ENCODE assay signal across 10 cellular contexts in the genomic region with DNA sequence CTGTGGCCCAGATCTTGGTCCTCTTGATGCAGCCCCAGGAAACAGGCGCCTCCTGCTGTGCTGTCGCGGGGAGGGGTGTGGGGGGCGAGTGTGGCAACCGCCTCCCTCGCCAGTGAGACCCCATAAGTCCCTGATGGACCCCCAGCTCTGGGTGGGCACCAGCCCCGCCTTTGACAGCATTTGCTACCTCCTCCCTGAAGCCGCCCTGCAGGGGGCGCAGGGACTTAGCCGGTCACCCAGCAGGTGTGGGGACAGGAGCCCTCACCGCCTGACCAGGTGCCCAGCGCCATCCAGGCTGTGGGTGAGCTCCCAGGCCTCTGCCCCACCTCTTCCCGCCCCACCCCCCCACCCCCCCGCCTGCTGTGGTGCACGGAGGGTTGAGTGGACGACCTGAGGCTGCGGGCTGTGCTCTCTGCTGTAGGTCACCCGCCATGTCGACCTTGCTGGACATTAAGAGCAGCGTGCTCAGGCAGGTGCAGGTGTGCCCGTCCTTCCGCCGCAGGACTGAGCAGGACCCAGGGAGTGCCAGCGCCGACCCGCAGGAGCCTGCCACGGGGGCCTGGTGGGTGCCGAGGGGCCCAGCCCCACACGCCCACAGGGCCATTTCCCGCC. TPM values are rescaled to one million over a fixed set of nuclear protein-coding genes. Genes with fewer than 3 reads are reported as not detected.
DNase-seq lines count a peak whose midpoint lies in the region; ATAC-seq and TF ChIP-seq lines count a peak whose summit lies in the region.
"Had no signal": no experiment of that assay in that cellular context is flagged by ENCODE, and none has a peak within 500 bp of the region (broad histone marks: within the 10 kb centered on the region; RNA-seq: fewer than 3 reads in every experiment).

No MANE protein-coding gene starts in this region.

- H2AFZ ChIP-seq in PC-3 (ENCODE audit: low read length) = no peak overlapping the region

- H3K9me3 ChIP-seq in PC-3 (ENCODE audit: low read length) = no peaks in the 10 kb centered on the region

- DNase-seq in stimulated activated CD4-positive, alpha-beta T cell treated with anti-CD3 and anti-CD28 coated beads, Interleukin-4, amount 100 ng/mL, for 1 hour = peak; percentile 34
- DNase-seq in stimulated activated CD4-positive, alpha-beta T cell treated with anti-CD3 and anti-CD28 coated beads, Interleukin-2, amount 100 ng/mL, for 24 hours = no peak
- DNase-seq in PC-3 = peak; percentile 51
- DNase-seq in foreskin keratinocyte = no peak
- DNase-seq in amniotic stem cell (lab: John Stamatoyannopoulos, UW) = no peak
- DNase-seq in stimulated activated CD4-positive, alpha-beta T cell treated with anti-CD3 and anti-CD28 coated beads, Interleukin-2, amount 100 ng/mL, for 48 hours = no peak
- DNase-seq in AG20443 (ENCODE audit: low spot score) = no peak

- H3K27ac ChIP-seq in PC-3 (ENCODE audit: low read length) (no peak overlapping the region), foreskin keratinocyte (no peak overlapping the region)
- H3K27ac ChIP-seq: SJSA1 had no signal

- H3K27me3 ChIP-seq in PC-3 (ENCODE audit: low read length) = no peaks in the 10 kb centered on the region
- peaks cover 46% of the 10 kb centered on the region for H3K27me3 ChIP-seq in foreskin keratinocyte

- no peaks in the 10 kb centered on the region for H3K9me2 ChIP-seq in PC-3 (replicated peaks; ENCODE audit: low read length)

- ATAC-seq in PC-3 (no peak), foreskin keratinocyte (no peak), GM19351 (IDR thresholded peaks at IDR 0.05; ENCODE audit: unreplicated experiment) (no peak)

- intact Hi-C loops in PC-3 (cut with micrococcal nuclease) = no loop called here

- H4K20me1 ChIP-seq in PC-3 (ENCODE audit: low read length) = no peaks in the 10 kb centered on the region

- H3K79me2 ChIP-seq in PC-3 (ENCODE audit: low read length) = no peaks in the 10 kb centered on the region

- POLR2A ChIA-PET in PC-3 (lab: Charles Lee; ENCODE audit: unreplicated experiment) = no interaction called here

- no TSS peak for BruUV-seq in PC-3 (replicated peaks; lab: Mats Ljungman, UMichigan)

- H3K36me3 ChIP-seq in PC-3 (ENCODE audit: low read depth, low read length) = no peaks in the 10 kb centered on the region
- H3K36me3 ChIP-seq: SJSA1 had no signal

- CTCF ChIA-PET in PC-3 (lab: Charles Lee) = interaction anchor here (0.5 kb wide), 1 partner anchor 515 kb away, joined by 3 read pairs; no protein-coding TSS in a partner anchor

- H3K4me1 ChIP-seq in PC-3 (ENCODE audit: insufficient read depth, low read length) (no peaks in the 10 kb centered on the region), foreskin keratinocyte (no peaks in the 10 kb centered on the region)

- H3K9ac ChIP-seq in PC-3 (ENCODE audit: low read length) = no peak overlapping the region

- H3K4me2 ChIP-seq in PC-3 (ENCODE audit: low read length) = no peak overlapping the region

- TF ChIP-seq CTCF in PC-3 (conservative IDR thresholded peaks at IDR 0.05; ENCODE audit: low read depth, low read length) = peak; percentile 54
- TF ChIP-seq CTCF in foreskin keratinocyte (conservative IDR thresholded peaks at IDR 0.05) = peak; percentile 47

- no peak overlapping the region for H3K4me3 ChIP-seq in PC-3 (ENCODE audit: low read length)
- H3K4me3 ChIP-seq: lung, SJSA1 had no signal

- no peaks in the 10 kb centered on the region for H3F3A ChIP-seq in PC-3 (ENCODE audit: low read length, unreplicated experiment)

RNA-seq across cellular contexts. Expression of a gene that starts 4.8 kb away (rescaled TPM):
- total RNA-seq in PC-3 (2014; rRNA removed) (13.1 and 18.2 TPM in 2 replicates), foreskin keratinocyte (0.07 and 0.27 TPM in 2 replicates)
- polyA plus RNA-seq in foreskin keratinocyte = 0.04 and 0.08 TPM in 2 replicates

RNA-seq across cellular contexts. Expression of a gene that starts 13.5 kb away (rescaled TPM):
- total RNA-seq in PC-3 (2014; rRNA removed) (117 and 142 TPM in 2 replicates), foreskin keratinocyte (73.7 and 80.1 TPM in 2 replicates)
- polyA plus RNA-seq in foreskin keratinocyte = 117 and 119 TPM in 2 replicates

RNA-seq across cellular contexts. Expression of a gene that starts 13.5 kb away (rescaled TPM):
- total RNA-seq in PC-3 (2014; rRNA removed) = 36.0 and 36.3 TPM in 2 replicates
- 18.8 and 21.6 TPM in 2 replicates for total RNA-seq in foreskin keratinocyte
- 34.1 and 40.3 TPM in 2 replicates for polyA plus RNA-seq in foreskin keratinocyte

RNA-seq across cellular contexts. Expression of a gene that starts 28.8 kb away (rescaled TPM):
- total RNA-seq in PC-3 (2014; rRNA removed) (71.3 and 116 TPM in 2 replicates), foreskin keratinocyte (76.7 and 101 TPM in 2 replicates)
- 155 and 172 TPM in 2 replicates for polyA plus RNA-seq in foreskin keratinocyte

Comparison
In these comparisons a context has a peak if more than half of its experiments do, and no peak if none do; other contexts are left out.
1. DNase-seq: peak in stimulated activated CD4-positive, alpha-beta T cell treated with anti-CD3 and anti-CD28 coated beads, Interleukin-4, amount 100 ng/mL, for 1 hour (single experiment) and PC-3 (single experiment); none in stimulated activated CD4-positive, alpha-beta T cell treated with anti-CD3 and anti-CD28 coated beads, Interleukin-2, amount 100 ng/mL, for 24 hours (0 of 2), foreskin keratinocyte (0 of 2), amniotic stem cell (single experiment), stimulated activated CD4-positive, alpha-beta T cell treated with anti-CD3 and anti-CD28 coated beads, Interleukin-2, amount 100 ng/mL, for 48 hours (0 of 2) and AG20443 (single experiment).
2. RNA of a gene that starts 4.8 kb away (total RNA-seq): 13.1 to 18.2 TPM in PC-3; 0.07 to 0.27 TPM in foreskin keratinocyte; every median in the first group is over 10 times any median in the second.